11 cellular contexts compared by ENCODE assay signal in genomic region chr15:85750807-85751730, GRCh38. TPM values are rescaled to one million over a fixed set of nuclear protein-coding genes. Genes with fewer than 3 reads are reported as not detected.
DNase-seq lines count a peak whose midpoint lies in the region; ATAC-seq, FAIRE-seq and TF ChIP-seq lines count a peak whose summit lies in the region.
"Had no signal": no experiment of that assay in that cellular context is flagged by ENCODE, and none has a peak within 500 bp of the region (broad histone marks: within the 10 kb centered on the region; RNA-seq: fewer than 3 reads in every experiment).

No MANE protein-coding gene starts in this region.

- WGBS in heart left ventricle, 4 donors: 44 to 50% (median 46%) methylated on average over 18 to 21 of the region's 21 CpGs

- no peak for FAIRE-seq in D721Med (lab: Jason Lieb, UNC)

- CTCF ChIA-PET in WTC11 (lab: Charles Lee): interaction anchor here (0.6 to 2.7 kb wide), 11 partner anchors 9 to 290 kb away, joined by 3 to 18 read pairs (median 4); partner anchors contain the start of gene KLHL25

- no peaks in the 10 kb centered on the region for H3K27me3 ChIP-seq in heart left ventricle
- H3K27me3 ChIP-seq: SJSA1 had no signal

- no peaks in the 10 kb centered on the region for H3K9me3 ChIP-seq in heart left ventricle
- H3K9me3 ChIP-seq: SJSA1 had no signal

- H3K4me1 ChIP-seq in heart left ventricle: peaks cover 4 to 80% (median 43%) of the 10 kb centered on the region in 12 donors
- H3K4me1 ChIP-seq: SJSA1 had no signal

- H3K27me3 Mint-ChIP-seq in CD14-positive monocyte (ENCODE audit: low read depth in 3 of 3) (peaks cover 0 to 7% (median 1%) of the 10 kb centered on the region in 3 donors), WTC11 (ENCODE audit: low read depth) (no peaks in the 10 kb centered on the region)

- TF ChIP-seq CTCF in CD14-positive monocyte (IDR thresholded peaks at IDR 0.05) (no peak), WTC11 (IDR thresholded peaks at IDR 0.05) (no peak), heart left ventricle (IDR thresholded peaks at IDR 0.05) (peak in 2 of 12 donors; percentile 9 to 13), D721Med (IDR thresholded peaks at IDR 0.05; ENCODE audit: insufficient read depth, missing control alignments) (no peak)

- H3K27ac ChIP-seq in heart left ventricle: peak overlapping the region; percentile 64 to 90 (median 76)
- H3K27ac ChIP-seq: C4-2B, SJSA1 had no signal

- H3K36me3 ChIP-seq in heart left ventricle: peaks cover 0 to 33% (median 29%) of the 10 kb centered on the region in 9 donors

- peak overlapping the region in 3 of 12 donors; percentile 16 to 45 (median 45) for H3K4me3 ChIP-seq in heart left ventricle
- H3K4me3 ChIP-seq: SJSA1 had no signal

- DNase-seq in CD14-positive monocyte (ENCODE audit: low spot score): no peak
- peak; percentile 76 for DNase-seq in WTC11 (ENCODE audit: low spot score)
- DNase-seq in heart left ventricle: peak in 2 of 5 donors; percentile 44 to 53
- DNase-seq in occipital lobe (lab: John Stamatoyannopoulos, UW): peak; percentile 34
- no peak for DNase-seq in D721Med (ENCODE audit: insufficient read length, low spot score)
- no peak for DNase-seq in NCI-H2029 treated with DMSO at 0.1 percent for 48 hours (lab: John Stamatoyannopoulos, UW)
- DNase-seq in stimulated activated CD4-positive, alpha-beta T cell treated with anti-CD3 and anti-CD28 coated beads, Interleukin-2, amount 100 ng/mL, for 24 hours: no peak
- no peak for DNase-seq in 8988T
- DNase-seq: KG1 had no signal

- peaks cover 29 to 36% of the 10 kb centered on the region in 2 donors for H3K36me3 Mint-ChIP-seq in CD14-positive monocyte
- H3K36me3 Mint-ChIP-seq in WTC11: peaks cover 24% of the 10 kb centered on the region

- H3K4me3 Mint-ChIP-seq in CD14-positive monocyte (no peak overlapping the region), WTC11 (peak overlapping the region; percentile 46)

- H3K27ac Mint-ChIP-seq in CD14-positive monocyte (peak overlapping the region in 4 of 7 donors; percentile 36 to 81 (median 65)), WTC11 (peak overlapping the region; percentile 79)

- POLR2A ChIA-PET in WTC11 (lab: Charles Lee): interaction anchor here (1.2 to 2.0 kb wide), 3 partner anchors 9 to 43 kb away, joined by 3 to 12 read pairs (median 6); partner anchors contain the start of gene KLHL25

- peaks cover 9% of the 10 kb centered on the region for H3K4me1 Mint-ChIP-seq in CD14-positive monocyte
- H3K4me1 Mint-ChIP-seq in WTC11: peaks cover 74% of the 10 kb centered on the region

- H3K9me3 Mint-ChIP-seq in CD14-positive monocyte: peaks cover 0 to 2% (median 0%) of the 10 kb centered on the region in 7 donors
- no peaks in the 10 kb centered on the region for H3K9me3 Mint-ChIP-seq in WTC11

- intact Hi-C loops in CD14-positive monocyte (cut with micrococcal nuclease) (no loop called here), heart left ventricle (cut with DNase I) (loop anchor here in 4 of 10 donors (5.0 kb wide), 2 partner anchors 41 to 81 kb away; partner anchors contain the start of gene KLHL25 (in 4 of the 4))

- no peak for TF ChIP-seq POLR2A in heart left ventricle (IDR thresholded peaks at IDR 0.05)

- ATAC-seq in WTC11 (peak; percentile 84), heart left ventricle (peak; percentile 0 to 12 (median 8))

TF ChIP-seq in WTC11, 78 proteins besides CTCF, POLR2A, EP300 and RAD21:
- TF ChIP-seq GRHL2 (CRISPR knock-in tag; IDR thresholded peaks at IDR 0.05; ENCODE audit: insufficient replicate concordance, severe bottlenecking): no peak
- no peak for TF ChIP-seq ZNF512 (CRISPR knock-in tag; IDR thresholded peaks at IDR 0.05; ENCODE audit: borderline replicate concordance)
- no peak for TF ChIP-seq ZNF416 (CRISPR knock-in tag; IDR thresholded peaks at IDR 0.05)
- TF ChIP-seq CREM (CRISPR knock-in tag; IDR thresholded peaks at IDR 0.05): no peak
- no peak for TF ChIP-seq ATF1 (CRISPR knock-in tag; IDR thresholded peaks at IDR 0.05)
- TF ChIP-seq, protein P1, sequence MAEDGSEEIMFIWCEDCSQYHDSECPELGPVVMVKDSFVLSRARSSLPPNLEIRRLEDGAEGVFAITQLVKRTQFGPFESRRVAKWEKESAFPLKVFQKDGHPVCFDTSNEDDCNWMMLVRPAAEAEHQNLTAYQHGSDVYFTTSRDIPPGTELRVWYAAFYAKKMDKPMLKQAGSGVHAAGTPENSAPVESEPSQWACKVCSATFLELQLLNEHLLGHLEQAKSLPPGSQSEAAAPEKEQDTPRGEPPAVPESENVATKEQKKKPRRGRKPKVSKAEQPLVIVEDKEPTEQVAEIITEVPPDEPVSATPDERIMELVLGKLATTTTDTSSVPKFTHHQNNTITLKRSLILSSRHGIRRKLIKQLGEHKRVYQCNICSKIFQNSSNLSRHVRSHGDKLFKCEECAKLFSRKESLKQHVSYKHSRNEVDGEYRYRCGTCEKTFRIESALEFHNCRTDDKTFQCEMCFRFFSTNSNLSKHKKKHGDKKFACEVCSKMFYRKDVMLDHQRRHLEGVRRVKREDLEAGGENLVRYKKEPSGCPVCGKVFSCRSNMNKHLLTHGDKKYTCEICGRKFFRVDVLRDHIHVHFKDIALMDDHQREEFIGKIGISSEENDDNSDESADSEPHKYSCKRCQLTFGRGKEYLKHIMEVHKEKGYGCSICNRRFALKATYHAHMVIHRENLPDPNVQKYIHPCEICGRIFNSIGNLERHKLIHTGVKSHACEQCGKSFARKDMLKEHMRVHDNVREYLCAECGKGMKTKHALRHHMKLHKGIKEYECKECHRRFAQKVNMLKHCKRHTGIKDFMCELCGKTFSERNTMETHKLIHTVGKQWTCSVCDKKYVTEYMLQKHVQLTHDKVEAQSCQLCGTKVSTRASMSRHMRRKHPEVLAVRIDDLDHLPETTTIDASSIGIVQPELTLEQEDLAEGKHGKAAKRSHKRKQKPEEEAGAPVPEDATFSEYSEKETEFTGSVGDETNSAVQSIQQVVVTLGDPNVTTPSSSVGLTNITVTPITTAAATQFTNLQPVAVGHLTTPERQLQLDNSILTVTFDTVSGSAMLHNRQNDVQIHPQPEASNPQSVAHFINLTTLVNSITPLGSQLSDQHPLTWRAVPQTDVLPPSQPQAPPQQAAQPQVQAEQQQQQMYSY (CRISPR knock-in tag; IDR thresholded peaks at IDR 0.05): no peak
- no peak for TF ChIP-seq IRF2 (CRISPR knock-in tag; IDR thresholded peaks at IDR 0.05; ENCODE audit: borderline replicate concordance, low read depth)
- no peak for TF ChIP-seq NR1H2 (CRISPR knock-in tag; IDR thresholded peaks at IDR 0.05)
- TF ChIP-seq ZBTB21 (CRISPR knock-in tag; IDR thresholded peaks at IDR 0.05; ENCODE audit: borderline replicate concordance): no peak

RNA-seq across cellular contexts. Expression of gene KLHL25, which starts 43.7 kb away (rescaled TPM):
- polyA plus RNA-seq in CD14-positive monocyte (under 1 TPM; 0.27 to 0.40 TPM), heart left ventricle (10 to 100 TPM in 1 of 2 donors, 1 to 10 TPM in 1; 3.3 to 12.9 TPM)
- total RNA-seq in WTC11 (2021) (14.1 to 15.8 TPM (median 15.0 TPM) in 3 replicates), heart left ventricle (1 to 10 TPM; 2.2 to 8.8 (median 4.3) TPM), occipital lobe (32.3 TPM)

Comparison
In these comparisons a context has a peak if more than half of its experiments do, and no peak if none do; other contexts are left out.
1. DNase-seq: peak in WTC11 (single experiment) and occipital lobe (single experiment); none in CD14-positive monocyte (single experiment), D721Med (single experiment), NCI-H2029 treated with DMSO at 0.1 percent for 48 hours (single experiment), stimulated activated CD4-positive, alpha-beta T cell treated with anti-CD3 and anti-CD28 coated beads, Interleukin-2, amount 100 ng/mL, for 24 hours (0 of 2) and 8988T (single experiment).